In genomic region chr9:69036799-69037198, GRCh38 we compare ENCODE assay signal across 10 cellular contexts. TPM values are rescaled to one million over a fixed set of nuclear protein-coding genes. Genes with fewer than 3 reads are reported as not detected.
DNase-seq lines count a peak whose midpoint lies in the region; ATAC-seq, FAIRE-seq and TF ChIP-seq lines count a peak whose summit lies in the region.
"Had no signal": no experiment of that assay in that cellular context is flagged by ENCODE, and none has a peak within 500 bp of the region (broad histone marks: within the 10 kb centered on the region; RNA-seq: fewer than 3 reads in every experiment).

No MANE protein-coding gene starts in this region.

- H3K9ac ChIP-seq in ES-I3 (ENCODE audit: low read depth, low read length) (peak overlapping the region; percentile 93; the same call in 1 of the 2 replicates), endothelial cell of umbilical vein (replicated peaks; ENCODE audit: extremely low read depth, insufficient read depth, low read length) (peak overlapping the region; percentile 69)

- H3K36me3 ChIP-seq in ES-I3 (ENCODE audit: insufficient read depth, low read length) (no peaks in the 10 kb centered on the region), Panc1 (ENCODE audit: control insufficient read depth, insufficient read depth, low read length) (no peaks in the 10 kb centered on the region; the same call in 1 of the 2 replicates), endothelial cell of umbilical vein (ENCODE audit: control insufficient read depth in 2 of 2, extremely low read depth in 1 of 2, insufficient read depth in 2 of 2, low read length in 2 of 2) (no peaks in the 10 kb centered on the region), pancreas (no peaks in the 10 kb centered on the region)

- no peaks in the 10 kb centered on the region for H3K9me3 ChIP-seq in ES-I3 (ENCODE audit: control insufficient read depth, insufficient read depth, low read length)
- H3K9me3 ChIP-seq in Panc1 (ENCODE audit: control insufficient read depth, insufficient read depth, low read depth, low read length) = no peaks in the 10 kb centered on the region
- no peaks in the 10 kb centered on the region for H3K9me3 ChIP-seq in endothelial cell of umbilical vein (replicated peaks; ENCODE audit: control insufficient read depth, insufficient read depth, low read length)
- H3K9me3 ChIP-seq in pancreas = no peaks in the 10 kb centered on the region

- peak overlapping the region; percentile 93 for H2AFZ ChIP-seq in endothelial cell of umbilical vein (ENCODE audit: low read depth, low read length)

- 42 to 52% methylated on average over 10 of the region's 10 CpGs for WGBS in pancreas, 2 donors

- dilution Hi-C loops in endothelial cell of umbilical vein (cut with MboI; ENCODE audit: extremely low pct_ligation_motif_present, low sequenced_read_pairs) = no loop called here

- no TSS peak for BruUV-seq in Panc1 (replicated peaks; lab: Mats Ljungman, UMichigan)
- BruUV-seq in endothelial cell of umbilical vein (replicated peaks; lab: Mats Ljungman, UMichigan) = no TSS peak

- H3K9me1 ChIP-seq in endothelial cell of umbilical vein (replicated peaks; ENCODE audit: control insufficient read depth, extremely low read depth, insufficient read depth, low read length) = no peaks in the 10 kb centered on the region

- H3K4me3 ChIP-seq in Panc1 (ENCODE audit: low read depth in 2 of 2, low read length in 2 of 2) = peak overlapping the region; percentile 78 to 84
- peak overlapping the region; percentile 44 to 81 (median 67) for H3K4me3 ChIP-seq in endothelial cell of umbilical vein (replicated peaks in 1 of 3; ENCODE audit: insufficient read depth in 1 of 3, low read depth in 1 of 3, low read length in 3 of 3)
- H3K4me3 ChIP-seq in pancreas = peak overlapping the region; percentile 47 to 77 (median 70)

- no peak for FAIRE-seq in endothelial cell of umbilical vein (lab: Jason Lieb, UNC)
- no peak for FAIRE-seq in pancreas (lab: Jason Lieb, UNC)
- FAIRE-seq: TTC549 had no signal

- POLR2A ChIA-PET in Panc1 (lab: Charles Lee) = no interaction called here
- POLR2A ChIA-PET in endothelial cell of umbilical vein (lab: Charles Lee) = interaction anchor here (0.6 kb wide), 1 partner anchor 120 kb away, joined by 5 read pairs; no protein-coding TSS in a partner anchor

- H3K79me2 ChIP-seq in endothelial cell of umbilical vein (ENCODE audit: control insufficient read depth, insufficient read depth, low read length) = peaks cover 39% of the 10 kb centered on the region

- H3K4me1 ChIP-seq in ES-I3 (ENCODE audit: insufficient read depth, low read length) = peaks cover 5% of the 10 kb centered on the region; the same call in 1 of the 2 replicates
- H3K4me1 ChIP-seq in Panc1 (ENCODE audit: control insufficient read depth, insufficient read depth, low read length) = no peaks in the 10 kb centered on the region
- peaks cover 9% of the 10 kb centered on the region for H3K4me1 ChIP-seq in endothelial cell of umbilical vein (ENCODE audit: control insufficient read depth, extremely low read depth, insufficient read depth, low read length)
- peaks cover 0 to 3% (median 0%) of the 10 kb centered on the region in 3 donors for H3K4me1 ChIP-seq in pancreas

- TF ChIP-seq CTCF in Panc1 (IDR thresholded peaks at IDR 0.05) (no peak), endothelial cell of umbilical vein (IDR thresholded peaks at IDR 0.05; ENCODE audit: extremely low read depth in 1 of 2, insufficient read depth in 1 of 2, low read depth in 1 of 2, low read length in 2 of 2) (no peak), pancreas (IDR thresholded peaks at IDR 0.05) (no peak)

- no peak for TF ChIP-seq POLR2A in endothelial cell of umbilical vein (IDR thresholded peaks at IDR 0.05; ENCODE audit: low read depth, low read length)

- in situ Hi-C loops in Panc1 (cut with HindIII; ENCODE audit: low pct_unique_long_range_greater_than_20kb, low sequenced_read_pairs) = no loop called here

- H4K20me1 ChIP-seq in endothelial cell of umbilical vein (replicated peaks; ENCODE audit: control insufficient read depth, extremely low read depth, insufficient read depth, low read length) = no peaks in the 10 kb centered on the region

- intact Hi-C loops in Panc1 (cut with micrococcal nuclease; ENCODE audit: unreplicated experiment) (no loop called here), endothelial cell of umbilical vein (cut with micrococcal nuclease) (loop anchor here (1.0 to 5.0 kb wide), 2 partner anchors 8 to 86 kb away; no protein-coding TSS in a partner anchor), pancreas (cut with DNase I) (no loop called here)

- no peak for DNase-seq in Panc1 (ENCODE audit: low read depth, low spot score)
- DNase-seq in endothelial cell of umbilical vein (ENCODE audit: low read depth, low spot score) = no peak
- DNase-seq in pancreas = no peak
- DNase-seq in NCI-H1417 treated with DMSO at 0.1 percent for 48 hours (lab: John Stamatoyannopoulos, UW) = no peak
- no peak for DNase-seq in effector CD4-positive, alpha-beta T cell

- H3K27ac ChIP-seq in Panc1 (ENCODE audit: low read length) = peak overlapping the region; percentile 62
- peak overlapping the region; percentile 31 for H3K27ac ChIP-seq in endothelial cell of umbilical vein (ENCODE audit: insufficient read depth, low read depth, low read length)
- peak overlapping the region in 3 of 4 donors; percentile 77 to 81 (median 79) for H3K27ac ChIP-seq in pancreas

- H3K27me3 ChIP-seq in Panc1 (ENCODE audit: control insufficient read depth, insufficient read depth, low read length) (no peaks in the 10 kb centered on the region), endothelial cell of umbilical vein (ENCODE audit: control insufficient read depth in 2 of 2, insufficient read depth in 2 of 2, low read length in 2 of 2) (no peaks in the 10 kb centered on the region), pancreas (no peaks in the 10 kb centered on the region)

- CTCF ChIA-PET in Panc1 (lab: Charles Lee) (no interaction called here), endothelial cell of umbilical vein (lab: Charles Lee) (interaction anchor here (1.0 to 5.0 kb wide), 9 partner anchors 16 to 186 kb away, joined by 3 to 63 read pairs (median 9); no protein-coding TSS in a partner anchor)

- ATAC-seq in Panc1 (no peak), pancreas (no peak), HG03565 (IDR thresholded peaks at IDR 0.05; ENCODE audit: unreplicated experiment) (no peak), HG03457 (IDR thresholded peaks at IDR 0.05; ENCODE audit: unreplicated experiment) (no peak)

- H3K4me2 ChIP-seq in endothelial cell of umbilical vein (ENCODE audit: insufficient read depth, low read length) = peak overlapping the region; percentile 81

TF ChIP-seq in endothelial cell of umbilical vein, 7 proteins besides CTCF, POLR2A, EP300 and RAD21:
- TF ChIP-seq JUN (IDR thresholded peaks at IDR 0.05; ENCODE audit: borderline replicate concordance, insufficient read depth, insufficient read length, low read depth) (no peak), FOS (IDR thresholded peaks at IDR 0.05; ENCODE audit: borderline replicate concordance, insufficient read depth, low read length) (no peak), EZH2 (IDR thresholded peaks at IDR 0.05; ENCODE audit: borderline replicate concordance, low read depth, low read length, severe bottlenecking) (no peak), MYC (IDR thresholded peaks at IDR 0.05; ENCODE audit: low read depth, low read length) (no peak), GATA2 (IDR thresholded peaks at IDR 0.05; ENCODE audit: insufficient read depth, insufficient read length, low read depth, low read length) (no peak), MAX (IDR thresholded peaks at IDR 0.05; ENCODE audit: insufficient read depth, insufficient read length) (no peak), POLR2AphosphoS5 (IDR thresholded peaks at IDR 0.05; ENCODE audit: insufficient read depth, low read depth, low read length) (no peak)
TF ChIP-seq in endothelial cell of umbilical vein: peak in this region for 0.

RNA-seq across cellular contexts. Expression of gene FXN, which starts 1.2 kb away (rescaled TPM):
- total RNA-seq in Panc1 (2021; ENCODE audit: unreplicated experiment) = 17.8 TPM
- 11.1 TPM for polyA plus RNA-seq in Panc1 (2012; ENCODE audit: insufficient read length)
- 17.1 and 21.2 TPM in 2 replicates for total RNA-seq in endothelial cell of umbilical vein
- polyA plus RNA-seq in endothelial cell of umbilical vein = 13.0 and 18.2 TPM in 2 replicates
- polyA plus RNA-seq in endothelial cell of umbilical vein (2011; cell fraction: cytosol; rRNA removed) = 22.9 and 24.8 TPM in 2 replicates
- polyA plus RNA-seq in endothelial cell of umbilical vein (2011; cell fraction: nucleus; rRNA removed) = 9.9 and 10.9 TPM in 2 replicates
- polyA plus RNA-seq in endothelial cell of umbilical vein (2012) = 28.2 and 40.7 TPM in 2 replicates
- polyA minus RNA-seq in endothelial cell of umbilical vein = 9.6 and 12.0 TPM in 2 replicates
- polyA minus RNA-seq in endothelial cell of umbilical vein (2011; cell fraction: cytosol; rRNA and poly(A)+ RNA removed) = 5.2 TPM
- polyA minus RNA-seq in endothelial cell of umbilical vein (2011; cell fraction: nucleus; rRNA and poly(A)+ RNA removed) = 3.9 and 5.1 TPM in 2 replicates
- total RNA-seq in pancreas = 10 to 100 TPM in 2 of 6 donors, 1 to 10 TPM in 4; 7.0 to 12.0 (median 9.5) TPM
- polyA plus RNA-seq in pancreas = 1 to 10 TPM; 6.2 to 7.4 TPM

RNA-seq across cellular contexts. Expression of gene PRKACG, which starts 22.9 kb away (rescaled TPM):
- total RNA-seq in Panc1 (2021; ENCODE audit: unreplicated experiment) = not detected
- polyA plus RNA-seq in Panc1 (2012; ENCODE audit: insufficient read length) = not detected
- total RNA-seq in endothelial cell of umbilical vein = not detected in 2 replicates
- polyA plus RNA-seq in endothelial cell of umbilical vein = not detected in 2 replicates
- polyA plus RNA-seq in endothelial cell of umbilical vein (2011; cell fraction: cytosol; rRNA removed) = not detected in 2 replicates
- polyA plus RNA-seq in endothelial cell of umbilical vein (2011; cell fraction: nucleus; rRNA removed) = not detected in 2 replicates
- polyA plus RNA-seq in endothelial cell of umbilical vein (2012) = not detected in 2 replicates
- not detected in 2 replicates for polyA minus RNA-seq in endothelial cell of umbilical vein
- not detected for polyA minus RNA-seq in endothelial cell of umbilical vein (2011; cell fraction: cytosol; rRNA and poly(A)+ RNA removed)
- not detected in 2 replicates for polyA minus RNA-seq in endothelial cell of umbilical vein (2011; cell fraction: nucleus; rRNA and poly(A)+ RNA removed)
- total RNA-seq in pancreas = not detected
- polyA plus RNA-seq in pancreas = not detected
- total RNA-seq: myocyte had no signal
